14 cellular contexts compared by ENCODE assay signal in genomic region chr3:107973152-107973551, GRCh38.
DNase-seq lines count a peak whose midpoint lies in the region; ATAC-seq and TF ChIP-seq lines count a peak whose summit lies in the region.
"Had no signal": no experiment of that assay in that cellular context is flagged by ENCODE, and none has a peak within 500 bp of the region (broad histone marks: within the 10 kb centered on the region; RNA-seq: fewer than 3 reads in every experiment).

No MANE protein-coding gene starts in this region.

- no peak overlapping the region for H4K8ac ChIP-seq in IMR-90 (ENCODE audit: low read depth in 2 of 2, low read length in 2 of 2)

- no peak overlapping the region for H3K18ac ChIP-seq in IMR-90 (ENCODE audit: low read depth, low read length)

- H3K4me2 ChIP-seq in IMR-90 (ENCODE audit: low read depth, low read length), result no peak overlapping the region
- H3K4me2 ChIP-seq: PC-9 had no signal

- H3K4ac ChIP-seq in IMR-90 (ENCODE audit: low read depth, low read length), result no peak overlapping the region

- H3K27ac ChIP-seq in IMR-90 (ENCODE audit: insufficient read depth, low read length), result no peak overlapping the region
- H3K27ac ChIP-seq: PC-9 had no signal

- H3K14ac ChIP-seq in IMR-90 (replicated peaks; ENCODE audit: low read depth, low read length), result no peak overlapping the region

- H3K27me3 Mint-ChIP-seq in dendritic cell treated with granulocyte-macrophage colony-stimulating factor and Interleukin-4, amounts not matched to agents 40 ng/mL and 50 ng/mL, for 4 days, result no peaks in the 10 kb centered on the region
- H3K27me3 Mint-ChIP-seq in Caco-2 (ENCODE audit: insufficient read depth, unreplicated experiment), result peaks cover 8% of the 10 kb centered on the region

- DNase-seq in ELR (ENCODE audit: low read depth) (peak; percentile 71), IMR-90 (peak; percentile 43), renal cortical epithelial cell (ENCODE audit: low read depth) (peak; percentile 73), cerebellar cortex (ENCODE audit: low spot score) (no peak), Caco-2 (no peak), NCI-H1092 (lab: John Stamatoyannopoulos, UW) (no peak)
- DNase-seq: CD8-positive, alpha-beta T cell; NCI-H146; NCI-H2107; NCI-H446; NCI-H748 treated with DMSO at 0.1 percent for 48 hours had no signal

- H4K91ac ChIP-seq in IMR-90 (ENCODE audit: insufficient read depth, low read depth, low read length), result no peak overlapping the region

- H2AK5ac ChIP-seq in IMR-90 (ENCODE audit: low read depth, low read length), result no peak overlapping the region

- no peaks in the 10 kb centered on the region for H3K9me1 ChIP-seq in IMR-90 (ENCODE audit: insufficient read depth, low read length)

- H3K36me3 ChIP-seq in IMR-90 (ENCODE audit: control insufficient read depth, insufficient read depth, low read length) (no peaks in the 10 kb centered on the region), Caco-2 (ENCODE audit: control insufficient read depth, insufficient read depth, low read length) (no peaks in the 10 kb centered on the region)

- H4K5ac ChIP-seq in IMR-90 (ENCODE audit: low read depth, low read length), result no peak overlapping the region

- H2AFZ ChIP-seq in IMR-90 (replicated peaks; ENCODE audit: low read length, poor library complexity), result no peak overlapping the region
- H2AFZ ChIP-seq: PC-9 had no signal

- H4K20me1 ChIP-seq in IMR-90 (ENCODE audit: insufficient read depth, low read length), result no peaks in the 10 kb centered on the region

- no peak for TF ChIP-seq POLR2A in IMR-90 (IDR thresholded peaks at IDR 0.05; ENCODE audit: low read depth, low read length)

- in situ Hi-C loops in IMR-90 (cut with MboI; ENCODE audit: low sequenced_read_pairs), result no loop called here

- H3K56ac ChIP-seq in IMR-90 (ENCODE audit: extremely low read depth, insufficient read depth, low read length), result no peak overlapping the region

- no peak overlapping the region for H3K4me3 Mint-ChIP-seq in dendritic cell treated with granulocyte-macrophage colony-stimulating factor and Interleukin-4, amounts not matched to agents 40 ng/mL and 50 ng/mL, for 4 days
- no peak overlapping the region for H3K4me3 Mint-ChIP-seq in Caco-2 (ENCODE audit: unreplicated experiment)
- H3K4me3 Mint-ChIP-seq: CD8-positive, alpha-beta T cell had no signal

- H3K9me3 Mint-ChIP-seq in dendritic cell treated with granulocyte-macrophage colony-stimulating factor and Interleukin-4, amounts not matched to agents 40 ng/mL and 50 ng/mL, for 4 days, result no peaks in the 10 kb centered on the region
- H3K9me3 Mint-ChIP-seq in Caco-2 (ENCODE audit: unreplicated experiment), result no peaks in the 10 kb centered on the region
- H3K9me3 Mint-ChIP-seq: CD8-positive, alpha-beta T cell had no signal

- no TSS peak for BruUV-seq in IMR-90 (replicated peaks; lab: Mats Ljungman, UMichigan)
- no TSS peak for BruUV-seq in Caco-2 (replicated peaks; lab: Mats Ljungman, UMichigan)

- no peak overlapping the region for H3K9ac ChIP-seq in IMR-90 (ENCODE audit: low read depth, low read length)

- H3K9me3 ChIP-seq in IMR-90 (ENCODE audit: control insufficient read depth, insufficient read depth, low read length) (no peaks in the 10 kb centered on the region), Caco-2 (no peaks in the 10 kb centered on the region)

- POLR2A ChIA-PET in IMR-90 (lab: Charles Lee; ENCODE audit: unreplicated experiment) (no interaction called here), Caco-2 (lab: Charles Lee) (no interaction called here)

- CTCF ChIA-PET in IMR-90 (lab: Yijun Ruan, JAX), result no interaction called here
- CTCF ChIA-PET in Caco-2 (lab: Charles Lee), result no interaction called here

- H2BK20ac ChIP-seq in IMR-90 (ENCODE audit: low read depth, low read length), result no peak overlapping the region

- no peak overlapping the region for H2BK15ac ChIP-seq in IMR-90 (ENCODE audit: low read depth, low read length)

- H3K4me1 Mint-ChIP-seq in dendritic cell treated with granulocyte-macrophage colony-stimulating factor and Interleukin-4, amounts not matched to agents 40 ng/mL and 50 ng/mL, for 4 days (ENCODE audit: low read depth), result peaks cover 45% of the 10 kb centered on the region
- no peaks in the 10 kb centered on the region for H3K4me1 Mint-ChIP-seq in Caco-2 (ENCODE audit: low read depth, unreplicated experiment)

- H2BK5ac ChIP-seq in IMR-90 (ENCODE audit: low read depth, low read length, poor library complexity, severe bottlenecking), result no peak overlapping the region

- no peaks in the 10 kb centered on the region for H3K36me3 Mint-ChIP-seq in dendritic cell treated with granulocyte-macrophage colony-stimulating factor and Interleukin-4, amounts not matched to agents 40 ng/mL and 50 ng/mL, for 4 days (ENCODE audit: low read depth)
- no peaks in the 10 kb centered on the region for H3K36me3 Mint-ChIP-seq in Caco-2 (ENCODE audit: insufficient read depth, unreplicated experiment)
- H3K36me3 Mint-ChIP-seq: CD8-positive, alpha-beta T cell had no signal

- no peak overlapping the region for H3K4me3 ChIP-seq in IMR-90 (ENCODE audit: insufficient read depth, low read depth, low read length)
- H3K4me3 ChIP-seq in Caco-2 (ENCODE audit: low read depth, low read length), result no peak overlapping the region
- H3K4me3 ChIP-seq: PC-9 had no signal

- H3K27me3 ChIP-seq in IMR-90 (ENCODE audit: control insufficient read depth, insufficient read depth, low read length) (peaks cover 18% of the 10 kb centered on the region), Caco-2 (replicated peaks; ENCODE audit: control insufficient read depth, insufficient read depth, low read length) (no peaks in the 10 kb centered on the region)

- TF ChIP-seq CTCF in IMR-90 (conservative IDR thresholded peaks at IDR 0.05; ENCODE audit: low read depth, low read length) (no peak), Caco-2 (IDR thresholded peaks at IDR 0.05; ENCODE audit: insufficient read depth in 1 of 2, low read depth in 1 of 2, low read length in 1 of 2, severe bottlenecking in 1 of 2, unreplicated experiment in 1 of 2) (no peak)

- no peaks in the 10 kb centered on the region for H3K79me1 ChIP-seq in IMR-90 (ENCODE audit: low read depth in 1 of 2, low read length in 2 of 2)

- no peak overlapping the region for H2AK9ac ChIP-seq in IMR-90 (replicated peaks; ENCODE audit: low read depth, low read length, poor library complexity)

- no peak overlapping the region for H3K23ac ChIP-seq in IMR-90 (ENCODE audit: low read depth, low read length)

- H3K4me1 ChIP-seq in IMR-90 (ENCODE audit: control insufficient read depth, insufficient read depth, low read length) (no peaks in the 10 kb centered on the region), Caco-2 (no peaks in the 10 kb centered on the region)

- dilution Hi-C loops in IMR-90 (cut with HindIII; ENCODE audit: low sequenced_read_pairs, unreplicated experiment), result no loop called here

- no CpG with 5 or more reads among the region's 2 CpGs for WGBS in IMR-90 (ENCODE audit: extremely low coverage in 2 of 2, insufficient read length in 1 of 2), 2 experiments

- H3K27ac Mint-ChIP-seq in dendritic cell treated with granulocyte-macrophage colony-stimulating factor and Interleukin-4, amounts not matched to agents 40 ng/mL and 50 ng/mL, for 4 days, result peak overlapping the region; percentile 6
- no peak overlapping the region for H3K27ac Mint-ChIP-seq in Caco-2 (ENCODE audit: unreplicated experiment)
- H3K27ac Mint-ChIP-seq: CD8-positive, alpha-beta T cell had no signal

- intact Hi-C loops in IMR-90 (cut with micrococcal nuclease), result no loop called here
- intact Hi-C loops in dendritic cell treated with granulocyte-macrophage colony-stimulating factor and Interleukin-4, amounts not matched to agents 40 ng/mL and 50 ng/mL, for 4 days (cut with micrococcal nuclease), result no loop called here
- intact Hi-C loops in Caco-2 (cut with micrococcal nuclease; ENCODE audit: unreplicated experiment), result no loop called here

- TF ChIP-seq RAD21 in IMR-90 (IDR thresholded peaks at IDR 0.05; ENCODE audit: low read length), result no peak

- H2BK120ac ChIP-seq in IMR-90 (ENCODE audit: low read depth, low read length), result no peak overlapping the region

- no peak for ATAC-seq in IMR-90 (ENCODE audit: low read depth)
- ATAC-seq: CD8-positive, alpha-beta T cell; Right ventricle myocardium inferior had no signal

TF ChIP-seq in IMR-90, 13 proteins besides CTCF, POLR2A, EP300 and RAD21:
- TF ChIP-seq RCOR1 (IDR thresholded peaks at IDR 0.05; ENCODE audit: insufficient replicate concordance, low read length), result no peak
- no peak for TF ChIP-seq SMC3 (IDR thresholded peaks at IDR 0.05; ENCODE audit: low read depth, low read length)
TF ChIP-seq in IMR-90: peak in this region for 0.

Comparison
In these comparisons a context has a peak if more than half of its experiments do, and no peak if none do; other contexts are left out.
1. DNase-seq: peak in ELR (single experiment), IMR-90 (single experiment) and renal cortical epithelial cell (single experiment); none in cerebellar cortex (single experiment), Caco-2 (0 of 2) and NCI-H1092 (single experiment).